In genomic region chr5:74598731-74599624, GRCh38 we compare ENCODE assay signal across 26 cellular contexts. TPM values are rescaled to one million over a fixed set of nuclear protein-coding genes. Genes with fewer than 3 reads are reported as not detected.
DNase-seq lines count a peak whose midpoint lies in the region; ATAC-seq, FAIRE-seq and TF ChIP-seq lines count a peak whose summit lies in the region.
"Had no signal": no experiment of that assay in that cellular context is flagged by ENCODE, and none has a peak within 500 bp of the region (broad histone marks: within the 10 kb centered on the region; RNA-seq: fewer than 3 reads in every experiment).

No MANE protein-coding gene starts in this region.

- TF ChIP-seq CTCF in PC-3 (conservative IDR thresholded peaks at IDR 0.05; ENCODE audit: low read depth, low read length): no peak
- no peak for TF ChIP-seq CTCF in fibroblast of pulmonary artery (IDR thresholded peaks at IDR 0.05; ENCODE audit: low read length, missing control alignments)
- no peak for TF ChIP-seq CTCF in lower lobe of right lung (IDR thresholded peaks at IDR 0.05)

- no TSS peak for BruUV-seq in PC-3 (replicated peaks; lab: Mats Ljungman, UMichigan)

- no peak for DNase-seq in PC-3
- DNase-seq in fibroblast of pulmonary artery (ENCODE audit: low read depth): peak; percentile 39
- no peak for DNase-seq in lower lobe of right lung
- no peak for DNase-seq in GM12891 (ENCODE audit: insufficient read length, low spot score)
- DNase-seq: activated CD4-positive, alpha-beta T cell treated with anti-CD3 and anti-CD28 coated beads, Interleukin-2, amount 10 ng/mL, durations not matched to agents 7 days and 5 days; activated effector memory CD4-positive, alpha-beta T cell treated with anti-CD3 and anti-CD28 coated beads, Interleukin-2, amount 50 U/mL, for 16 hours; activated T-cell treated with anti-CD3 and anti-CD28 coated beads, Interleukin-2, amount 50 U/mL, for 1 hour; anterior cingulate cortex; central memory CD4-positive, alpha-beta T cell; DMS153; endodermal cell; gastrocnemius medialis; left cardiac atrium; NCI-H1092; NCI-H187; NCI-H526 treated with DMSO at 0.1 percent for 48 hours; NK-92 treated with Interleukin-12 subunit alpha and Interleukin-12 subunit beta, amount 100 ng/mL, for 24 hours; stimulated activated CD4-positive, alpha-beta T cell treated with anti-CD3 and anti-CD28 coated beads, Interleukin-4, amount 100 ng/mL, for 1 hour had no signal

- no peaks in the 10 kb centered on the region for H4K20me1 ChIP-seq in PC-3 (ENCODE audit: low read length)
- H4K20me1 ChIP-seq: BLaER1 treated with 17β-estradiol and CSF1 and Interleukin-3, amounts not matched to agents 10 nM and 100 nM had no signal

- intact Hi-C loops in PC-3 (cut with micrococcal nuclease): no loop called here
- intact Hi-C loops in lower lobe of right lung (cut with DNase I): no loop called here

- no peaks in the 10 kb centered on the region for H3K9me2 ChIP-seq in PC-3 (replicated peaks; ENCODE audit: low read length)

- H3K4me2 ChIP-seq in PC-3 (ENCODE audit: low read length): no peak overlapping the region
- H3K4me2 ChIP-seq: BLaER1 treated with 17β-estradiol and CSF1 and Interleukin-3, amounts not matched to agents 10 nM and 100 nM had no signal

- no peak overlapping the region for H2AFZ ChIP-seq in PC-3 (ENCODE audit: low read length)

- no peaks in the 10 kb centered on the region for H3K27me3 ChIP-seq in PC-3 (ENCODE audit: low read length)
- H3K27me3 ChIP-seq in lower lobe of right lung (ENCODE audit: low read depth): no peaks in the 10 kb centered on the region
- H3K27me3 ChIP-seq: BLaER1 treated with 17β-estradiol and CSF1 and Interleukin-3, amounts not matched to agents 10 nM and 100 nM; gastrocnemius medialis; tibial nerve had no signal

- no peaks in the 10 kb centered on the region for H3K36me3 ChIP-seq in PC-3 (ENCODE audit: low read depth, low read length)
- no peaks in the 10 kb centered on the region for H3K36me3 ChIP-seq in lower lobe of right lung
- H3K36me3 ChIP-seq: BLaER1 treated with 17β-estradiol and CSF1 and Interleukin-3, amounts not matched to agents 10 nM and 100 nM; gastrocnemius medialis; tibial nerve had no signal

- FAIRE-seq in GM12891 (lab: Jason Lieb, UNC): no peak

- no peak overlapping the region for H3K9ac ChIP-seq in PC-3 (ENCODE audit: low read length)
- H3K9ac ChIP-seq: BLaER1 treated with 17β-estradiol and CSF1 and Interleukin-3, amounts not matched to agents 10 nM and 100 nM had no signal

- no peaks in the 10 kb centered on the region for H3K79me2 ChIP-seq in PC-3 (ENCODE audit: low read length)

- CTCF ChIA-PET in PC-3 (lab: Charles Lee): no interaction called here

- H3K4me1 ChIP-seq in PC-3 (ENCODE audit: insufficient read depth, low read length) (no peaks in the 10 kb centered on the region), lower lobe of right lung (peaks cover 13% of the 10 kb centered on the region)
- H3K4me1 ChIP-seq: gastrocnemius medialis had no signal

- H3K4me3 ChIP-seq in PC-3 (ENCODE audit: low read length) (no peak overlapping the region), fibroblast of pulmonary artery (replicated peaks; ENCODE audit: low read depth, low read length) (no peak overlapping the region), lower lobe of right lung (no peak overlapping the region)
- H3K4me3 ChIP-seq: BLaER1 treated with 17β-estradiol and CSF1 and Interleukin-3, amounts not matched to agents 10 nM and 100 nM; gastrocnemius medialis; SK-N-MC; tibial nerve had no signal

- no peaks in the 10 kb centered on the region for H3F3A ChIP-seq in PC-3 (ENCODE audit: low read length, unreplicated experiment)

- POLR2A ChIA-PET in PC-3 (lab: Charles Lee; ENCODE audit: unreplicated experiment): no interaction called here

- ATAC-seq in PC-3 (peak; percentile 40; the same call in 1 of the 2 replicates), lower lobe of right lung (peak; percentile 58 to 80), HG03354 (IDR thresholded peaks at IDR 0.05; ENCODE audit: poor library complexity, severe bottlenecking, unreplicated experiment) (no peak), HG03139 (IDR thresholded peaks at IDR 0.05; ENCODE audit: unreplicated experiment) (no peak), HG03565 (IDR thresholded peaks at IDR 0.05; ENCODE audit: unreplicated experiment) (no peak)
- ATAC-seq: gastrocnemius medialis, left cardiac atrium, sciatic nerve, WTC11 had no signal

- TF ChIP-seq POLR2A in GM12891 (IDR thresholded peaks at IDR 0.05; ENCODE audit: low read depth, low read length): no peak

- no peak overlapping the region for H3K27ac ChIP-seq in PC-3 (ENCODE audit: low read length)
- H3K27ac ChIP-seq in lower lobe of right lung: no peak overlapping the region
- H3K27ac ChIP-seq: BLaER1 treated with 17β-estradiol and CSF1 and Interleukin-3, amounts not matched to agents 10 nM and 100 nM; gastrocnemius medialis; SK-N-MC; tibial nerve had no signal

- H3K9me3 ChIP-seq in PC-3 (ENCODE audit: low read length): no peaks in the 10 kb centered on the region
- no peaks in the 10 kb centered on the region for H3K9me3 ChIP-seq in lower lobe of right lung
- H3K9me3 ChIP-seq: BLaER1 treated with 17β-estradiol and CSF1 and Interleukin-3, amounts not matched to agents 10 nM and 100 nM; gastrocnemius medialis; tibial nerve had no signal

TF ChIP-seq in GM12891, 5 proteins besides CTCF, POLR2A, EP300 and RAD21:
- TF ChIP-seq SPI1 (IDR thresholded peaks at IDR 0.05; ENCODE audit: low read depth, low read length): no peak
- no peak for TF ChIP-seq TAF1 (IDR thresholded peaks at IDR 0.05; ENCODE audit: low read depth, low read length)
- no peak for TF ChIP-seq PAX5 (IDR thresholded peaks at IDR 0.05; ENCODE audit: insufficient read depth, low read length, severe bottlenecking)
- TF ChIP-seq POLR2AphosphoS5 (IDR thresholded peaks at IDR 0.05; ENCODE audit: low read depth, low read length): no peak
- no peak for TF ChIP-seq POU2F2 (IDR thresholded peaks at IDR 0.05; ENCODE audit: low read depth, low read length)

RNA-seq across cellular contexts. Expression of gene ENC1, which starts 41.5 kb away (rescaled TPM):
- total RNA-seq in PC-3 (2014; rRNA removed) (24.5 TPM in 2 replicates), lower lobe of right lung (18.8 TPM)
- polyA plus RNA-seq in GM12891 (2012; ENCODE audit: low read depth, missing spikeins): 9.9 TPM

Comparison
In these comparisons a context has a peak if more than half of its experiments do, and no peak if none do; other contexts are left out.
1. ATAC-seq: peak in PC-3 (single experiment) and lower lobe of right lung (2 of 2); none in HG03354 (single experiment), HG03139 (single experiment) and HG03565 (single experiment).